ENCODE assay signal across 16 cellular contexts in genomic region chr11:34644669-34645406, GRCh38. TPM values are rescaled to one million over a fixed set of nuclear protein-coding genes. Genes with fewer than 3 reads are reported as not detected.
DNase-seq lines count a peak whose midpoint lies in the region; ATAC-seq and TF ChIP-seq lines count a peak whose summit lies in the region.
"Had no signal": no experiment of that assay in that cellular context is flagged by ENCODE, and none has a peak within 500 bp of the region (broad histone marks: within the 10 kb centered on the region; RNA-seq: fewer than 3 reads in every experiment).

No MANE protein-coding gene starts in this region.

- peak; percentile 50 for DNase-seq in BJ (ENCODE audit: low read depth)
- DNase-seq in RWPE1 (ENCODE audit: low spot score): peak; percentile 49
- no peak for DNase-seq in epithelial cell of prostate (ENCODE audit: low read depth, low spot score)
- DNase-seq in non-pigmented ciliary epithelial cell (ENCODE audit: low read depth): peak; percentile 65
- no peak for DNase-seq in sciatic nerve (ENCODE audit: low spot score)
- no peak for DNase-seq in SK-N-SH
- DNase-seq in mucosa of descending colon: no peak
- no peak for DNase-seq in pons (ENCODE audit: low spot score)
- DNase-seq: activated CD4-positive, alpha-beta T cell treated with anti-CD3 and anti-CD28 coated beads for 36 hours; caudate nucleus; CD4-positive, alpha-beta memory T cell; left lung; NCI-H146; NCI-H82 had no signal

- no peak for TF ChIP-seq CTCF in BJ (IDR thresholded peaks at IDR 0.05; ENCODE audit: insufficient read depth, low read depth, low read length)
- no peak for TF ChIP-seq CTCF in RWPE1 (conservative IDR thresholded peaks at IDR 0.05; ENCODE audit: low read depth)
- no peak for TF ChIP-seq CTCF in SK-N-SH (IDR thresholded peaks at IDR 0.05)
- TF ChIP-seq CTCF in mucosa of descending colon (IDR thresholded peaks at IDR 0.05): no peak

- TF ChIP-seq EP300 in SK-N-SH (IDR thresholded peaks at IDR 0.05; ENCODE audit: borderline replicate concordance in 1 of 2, low read depth in 1 of 2, low read length in 1 of 2): no peak

- no peak for TF ChIP-seq RAD21 in SK-N-SH (IDR thresholded peaks at IDR 0.05; ENCODE audit: low read length)

- no peaks in the 10 kb centered on the region for H4K20me1 ChIP-seq in SK-N-SH (ENCODE audit: insufficient read depth)

- H3K27me3 ChIP-seq in BJ (ENCODE audit: control insufficient read depth, insufficient read depth, low read length) (no peaks in the 10 kb centered on the region), SK-N-SH (ENCODE audit: insufficient read depth) (no peaks in the 10 kb centered on the region; the same call in 1 of the 2 replicates)
- H3K27me3 ChIP-seq: left lung had no signal

- ATAC-seq in sciatic nerve: no peak
- no peak for ATAC-seq in mucosa of descending colon
- ATAC-seq: activated CD4-positive, alpha-beta T cell treated with anti-CD3 and anti-CD28 coated beads for 36 hours; left lung; SK-N-SH treated with all-trans-retinoic acid at 6 μM for 48 hours had no signal

- H3K79me2 ChIP-seq in SK-N-SH (ENCODE audit: insufficient read depth): no peaks in the 10 kb centered on the region

- 66% methylated on average over 9 of the region's 9 CpGs for WGBS in SK-N-SH (ENCODE audit: low lambda C conversion rate)

- H3K9me3 ChIP-seq in SK-N-SH: no peaks in the 10 kb centered on the region
- no peaks in the 10 kb centered on the region for H3K9me3 ChIP-seq in mucosa of descending colon
- H3K9me3 ChIP-seq: left lung had no signal

- H3K9ac ChIP-seq in SK-N-SH: no peak overlapping the region

- H3K4me3 ChIP-seq in BJ (ENCODE audit: low read depth, low read length) (no peak overlapping the region), SK-N-SH (ENCODE audit: low read depth in 2 of 2, low read length in 1 of 2) (no peak overlapping the region), mucosa of descending colon (no peak overlapping the region)
- H3K4me3 ChIP-seq: left lung had no signal

- H3F3A ChIP-seq in SK-N-SH (replicated peaks; ENCODE audit: insufficient read depth): no peaks in the 10 kb centered on the region

- H3K4me2 ChIP-seq in SK-N-SH: no peak overlapping the region

- H3K4me1 ChIP-seq in SK-N-SH (ENCODE audit: control insufficient read depth in 1 of 2, insufficient read depth in 2 of 2, low read depth in 1 of 2, low read length in 1 of 2): peaks cover 0 to 2% of the 10 kb centered on the region in 2 experiments; a peak in 1 of 4 replicates
- peaks cover 5% of the 10 kb centered on the region for H3K4me1 ChIP-seq in mucosa of descending colon (ENCODE audit: low read depth)

- H3K9me2 ChIP-seq in SK-N-SH: no peaks in the 10 kb centered on the region

- intact Hi-C loops in sciatic nerve (cut with DNase I) (no loop called here), mucosa of descending colon (cut with DNase I, micrococcal nuclease) (loop anchor here in 1 of 2 donors (10.0 kb wide), 1 partner anchor 60 kb away; no protein-coding TSS in a partner anchor)

- H3K36me3 ChIP-seq in BJ (ENCODE audit: control insufficient read depth, insufficient read depth, low read length): no peaks in the 10 kb centered on the region
- no peaks in the 10 kb centered on the region for H3K36me3 ChIP-seq in SK-N-SH (replicated peaks in 1 of 2; ENCODE audit: control insufficient read depth in 1 of 2, insufficient read depth in 2 of 2, low read length in 1 of 2)
- H3K36me3 ChIP-seq in mucosa of descending colon (ENCODE audit: low read depth): peaks cover 2% of the 10 kb centered on the region

- CTCF ChIA-PET in BJ (lab: Yijun Ruan, JAX) (interaction anchor here (1.3 kb wide), 2 partner anchors 11 to 58 kb away, joined by 3 to 4 read pairs; no protein-coding TSS in a partner anchor), RWPE1 (lab: Yijun Ruan, JAX) (interaction anchor here (0.9 kb wide), 1 partner anchor 43 kb away, joined by 3 read pairs; no protein-coding TSS in a partner anchor), SK-N-SH (lab: Yijun Ruan, JAX) (no interaction called here)

- peak overlapping the region; percentile 56; the same call in 1 of the 2 replicates for H3K27ac ChIP-seq in RWPE1
- peak overlapping the region; percentile 99 for H3K27ac ChIP-seq in epithelial cell of prostate
- no peak overlapping the region for H3K27ac ChIP-seq in SK-N-SH (ENCODE audit: low read depth in 2 of 2, low read length in 1 of 2)
- H3K27ac ChIP-seq: left lung had no signal

- POLR2A ChIA-PET in BJ (lab: Charles Lee) (interaction anchor here (0.7 to 1.1 kb wide), 2 partner anchors 9 to 13 kb away, joined by 3 read pairs; no protein-coding TSS in a partner anchor), RWPE1 (lab: Yijun Ruan, JAX; ENCODE audit: low non-redundant PET) (no interaction called here), SK-N-SH (lab: Yijun Ruan, JAX) (no interaction called here)

- H2AFZ ChIP-seq in SK-N-SH (ENCODE audit: low read depth): no peak overlapping the region

TF ChIP-seq in SK-N-SH, 30 proteins besides CTCF, POLR2A, EP300 and RAD21:
- TF ChIP-seq SMC3 (IDR thresholded peaks at IDR 0.05; ENCODE audit: low read depth, low read length) (no peak), MEF2A (IDR thresholded peaks at IDR 0.05; ENCODE audit: borderline replicate concordance, low read depth) (no peak), EZH2phosphoT487 (IDR thresholded peaks at IDR 0.05; ENCODE audit: borderline replicate concordance, low read depth) (no peak), MAX (IDR thresholded peaks at IDR 0.05; ENCODE audit: low read depth) (no peak), TEAD4 (IDR thresholded peaks at IDR 0.05; ENCODE audit: borderline replicate concordance, insufficient read depth) (no peak), RXRA (IDR thresholded peaks at IDR 0.05; ENCODE audit: borderline replicate concordance, low read depth) (no peak), REST (IDR thresholded peaks at IDR 0.05; ENCODE audit: low read depth, low read length) (no peak), USF1 (IDR thresholded peaks at IDR 0.05; ENCODE audit: borderline replicate concordance, low read depth) (no peak), FOXJ3 (CRISPR knock-in tag; IDR thresholded peaks at IDR 0.05) (no peak), ELF1 (IDR thresholded peaks at IDR 0.05) (no peak)

RNA-seq across cellular contexts. Expression of gene EHF, which starts 23.9 kb away (rescaled TPM):
- polyA plus RNA-seq in BJ (2011; rRNA removed) (not detected in 2 replicates), SK-N-SH (2012; rRNA removed) (not detected in 2 replicates)
- polyA minus RNA-seq in BJ (2011; rRNA and poly(A)+ RNA removed): not detected in 2 replicates
- total RNA-seq in sciatic nerve (0.18 TPM), mucosa of descending colon (100 to 1,000 TPM; 125 to 372 (median 259) TPM)
- polyA plus RNA-seq in SK-N-SH (2012; cell fraction: cytosol; rRNA removed): not detected in 2 replicates
- polyA plus RNA-seq in SK-N-SH (2012; cell fraction: nucleus; rRNA removed): not detected in 2 replicates
- total RNA-seq: CD4-positive, alpha-beta memory T cell; glomerular endothelial cell had no signal
- polyA plus RNA-seq: CD4-positive, alpha-beta memory T cell had no signal

Comparison
In these comparisons a context has a peak if more than half of its experiments do, and no peak if none do; other contexts are left out.
1. DNase-seq: peak in BJ (single experiment), RWPE1 (single experiment) and non-pigmented ciliary epithelial cell (single experiment); none in epithelial cell of prostate (single experiment), sciatic nerve (single experiment), SK-N-SH (single experiment), mucosa of descending colon (0 of 3) and pons (single experiment).
2. H3K27ac ChIP-seq: peak in RWPE1 (single experiment) and epithelial cell of prostate (single experiment); none in SK-N-SH (0 of 2).
3. RNA of gene EHF, which starts 23.9 kb away (total RNA-seq): 125 to 372 TPM in mucosa of descending colon; 0.18 TPM in sciatic nerve (single experiment); every median in the first group is over 100 times any median in the second.